Comparison of ENCODE assay signal across 8 cellular contexts in the genomic region with DNA sequence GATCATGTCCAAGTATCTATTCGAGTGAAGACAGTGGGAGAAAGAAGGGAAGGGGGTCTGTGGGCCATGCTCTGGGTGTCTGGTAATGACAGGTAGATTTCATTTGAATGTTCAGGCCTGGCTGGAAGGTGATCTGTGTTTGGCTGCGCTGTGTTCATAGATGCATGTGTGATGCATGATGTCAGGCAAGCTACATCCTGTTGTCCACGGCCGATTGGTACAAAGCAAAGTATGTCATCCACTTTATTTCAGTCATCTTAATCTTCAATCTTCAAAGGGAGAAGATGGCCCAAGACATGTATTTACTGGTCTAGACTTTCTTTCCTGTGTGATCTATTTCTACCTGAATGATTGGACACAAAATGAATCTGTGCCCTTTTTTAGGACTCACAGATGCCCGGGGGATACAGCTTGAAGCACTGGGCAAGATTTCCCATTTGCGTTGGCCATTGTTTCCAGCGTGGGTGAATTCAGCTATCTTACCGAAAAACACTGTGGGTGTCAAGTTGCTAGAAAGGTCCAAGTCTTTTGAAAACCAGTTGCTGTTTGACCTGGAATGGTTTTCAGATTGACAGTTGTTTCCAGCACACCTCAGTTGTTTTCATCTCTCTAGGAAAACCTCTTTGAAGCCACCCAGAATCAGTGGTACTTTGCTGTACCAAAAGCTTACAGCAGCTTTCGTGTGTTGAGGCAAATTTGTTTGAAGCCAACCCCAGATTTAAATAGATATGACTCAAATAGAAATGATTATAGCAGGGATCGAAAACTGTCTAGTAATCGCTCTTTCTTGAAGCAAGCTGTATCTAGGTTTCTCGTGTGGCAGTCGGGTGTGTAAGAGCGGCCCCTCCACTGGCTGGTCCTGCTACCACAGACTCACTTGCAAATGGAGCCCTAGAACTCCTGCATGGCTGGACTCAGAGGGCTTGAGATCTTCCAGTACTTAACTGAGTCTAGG. TPM values are rescaled to one million over a fixed set of nuclear protein-coding genes. Genes with fewer than 3 reads are reported as not detected.
DNase-seq lines count a peak whose midpoint lies in the region; ATAC-seq lines count a peak whose summit lies in the region.

No MANE protein-coding gene starts in this region.

- ATAC-seq in activated T-cell treated with anti-CD3 and anti-CD28 coated beads, Interleukin-2, amount 50 U/mL, for 4 hours = peak; percentile 62 to 73
- ATAC-seq in GM21381 (IDR thresholded peaks at IDR 0.05; ENCODE audit: unreplicated experiment) (peak; percentile 40), HG03135 (IDR thresholded peaks at IDR 0.05; ENCODE audit: unreplicated experiment) (peak; percentile 43), sciatic nerve (no peak)

- H3K36me3 Mint-ChIP-seq in activated T-cell treated with anti-CD3 and anti-CD28 coated beads, Interleukin-2, amount 50 U/mL, for 4 hours (ENCODE audit: insufficient read depth) = peaks cover 9% of the 10 kb centered on the region

- peaks cover 18% of the 10 kb centered on the region for H3K4me1 Mint-ChIP-seq in activated T-cell treated with anti-CD3 and anti-CD28 coated beads, Interleukin-2, amount 50 U/mL, for 4 hours (ENCODE audit: low read depth)

- no peak for DNase-seq in activated T-cell treated with anti-CD3 and anti-CD28 coated beads, Interleukin-2, amount 50 U/mL, for 4 hours
- DNase-seq in activated T-cell treated with anti-CD3 and anti-CD28 coated beads, Interleukin-2, amount 50 U/mL, for 1 hour = no peak
- DNase-seq in sciatic nerve (ENCODE audit: low spot score) (peak; percentile 42), SIG-M5 (lab: John Stamatoyannopoulos, UW) (no peak), NCI-H2107 treated with DMSO at 0.1 percent for 48 hours (lab: John Stamatoyannopoulos, UW; ENCODE audit: unreplicated experiment) (no peak)
- no peak for DNase-seq in stimulated activated naive CD4-positive, alpha-beta T cell (lab: John Stamatoyannopoulos, UW)

- no peaks in the 10 kb centered on the region for H3K9me3 Mint-ChIP-seq in activated T-cell treated with anti-CD3 and anti-CD28 coated beads, Interleukin-2, amount 50 U/mL, for 4 hours

- intact Hi-C loops in sciatic nerve (cut with DNase I) = no loop called here

- no peaks in the 10 kb centered on the region for H3K27me3 Mint-ChIP-seq in activated T-cell treated with anti-CD3 and anti-CD28 coated beads, Interleukin-2, amount 50 U/mL, for 4 hours (ENCODE audit: low read depth)

- no peak overlapping the region for H3K4me3 Mint-ChIP-seq in activated T-cell treated with anti-CD3 and anti-CD28 coated beads, Interleukin-2, amount 50 U/mL, for 4 hours

RNA-seq across cellular contexts. Expression of a gene that starts 27.2 kb away (rescaled TPM):
- total RNA-seq in activated T-cell treated with anti-CD3 and anti-CD28 coated beads, Interleukin-2, amount 50 U/mL, for 4 hours = 10 to 100 TPM; 27.5 to 32.5 (median 30.9) TPM
- total RNA-seq in sciatic nerve = 62.2 TPM
